Comparison of ENCODE assay signal across 21 cellular contexts in genomic region chr15:42284551-42284950, GRCh38.
"Had no signal": no experiment of that assay in that cellular context is flagged by ENCODE, and none has a peak within 500 bp of the region (broad histone marks: within the 10 kb centered on the region; RNA-seq: fewer than 3 reads in every experiment).

No MANE protein-coding gene starts in this region.

- H3K4me3 ChIP-seq: colonic mucosa, gastrocnemius medialis, lower lobe of right lung, sigmoid colon, testis, tibial artery had no signal

- H3K9me3 ChIP-seq: colonic mucosa, gastrocnemius medialis, lower lobe of right lung, sigmoid colon, testis, tibial artery had no signal

- H3K27ac ChIP-seq: colonic mucosa, epithelial cell of prostate, lower lobe of right lung, sigmoid colon, testis, tibial artery had no signal

- H3K27me3 ChIP-seq: colonic mucosa, gastrocnemius medialis, sigmoid colon, testis, tibial artery had no signal

- H2AFZ ChIP-seq: parathyroid adenoma had no signal

- DNase-seq: colonic mucosa; effector CD8-positive, alpha-beta T cell; endodermal cell; gastrocnemius medialis; head of caudate nucleus; left ventricle myocardium superior; lower lobe of right lung; naive thymus-derived CD8-positive, alpha-beta T cell; sigmoid colon; stimulated activated CD4-positive, alpha-beta T cell treated with anti-CD3 and anti-CD28 coated beads, Interleukin-2, amount 100 ng/mL, for 24 hours; stimulated activated CD4-positive, alpha-beta T cell treated with anti-CD3 and anti-CD28 coated beads, Interleukin-4, amount 100 ng/mL, for 24 hours; stimulated activated naive CD4-positive, alpha-beta T cell treated with Interleukin-2 at 50 U/mL for 16 hours; substantia nigra; testis; tibial artery had no signal

- H3K36me3 ChIP-seq: colonic mucosa had no signal

- H3K4me1 ChIP-seq: colonic mucosa, sigmoid colon, testis, tibial artery had no signal

- ATAC-seq: esophagus mucosa; gastrocnemius medialis; left ventricle myocardium superior; naive thymus-derived CD8-positive, alpha-beta T cell; stimulated activated effector memory CD8-positive, alpha-beta T cell treated with anti-CD3 and anti-CD28 coated beads, Interleukin-12 subunit alpha, Interleukin-12 subunit beta, amount 100 ng/mL, for 72 hours had no signal

- H3K79me2 ChIP-seq: parathyroid adenoma had no signal

- FAIRE-seq: keratinocyte, urothelium cell line had no signal

- H3K9ac ChIP-seq: parathyroid adenoma had no signal
